In genomic region chr6:43629104-43629504, GRCh38 we compare ENCODE assay signal across 8 cellular contexts. TPM values are rescaled to one million over a fixed set of nuclear protein-coding genes. Genes with fewer than 3 reads are reported as not detected.
DNase-seq lines count a peak whose midpoint lies in the region; FAIRE-seq and TF ChIP-seq lines count a peak whose summit lies in the region.

TSS of gene GTPBP2 (minus strand) at chr6:43629264. CDS start at chr6:43629162, 102 bp downstream.

- H2BK120ac ChIP-seq in H1 (replicated peaks; ENCODE audit: low read depth, low read length) (peak within 1 kb of the TSS; percentile 99), mesenchymal stem cell (ENCODE audit: low read depth, low read length) (peak within 1 kb of the TSS; percentile 88)

- H3K27ac ChIP-seq in CD8-positive, alpha-beta memory T cell (ENCODE audit: low read depth, low read length) = peak within 1 kb of the TSS; percentile 92
- peak within 1 kb of the TSS; percentile 90 for H3K27ac ChIP-seq in H1 (ENCODE audit: low read depth, low read length)
- H3K27ac ChIP-seq in mesenchymal stem cell (ENCODE audit: low read length, poor library complexity, severe bottlenecking) = peak within 1 kb of the TSS; percentile 96

- H3K79me2 ChIP-seq in H1 (ENCODE audit: control insufficient read depth in 1 of 2, insufficient read depth in 2 of 2, low read length in 2 of 2) = peaks cover 0 to 18% of the 10 kb centered on the region in 2 experiments; a peak in 2 of 4 replicates

- no peaks in the 10 kb centered on the region for H3K27me3 ChIP-seq in CD8-positive, alpha-beta memory T cell (ENCODE audit: insufficient read depth, low read length, poor library complexity, severe bottlenecking)
- no peaks in the 10 kb centered on the region for H3K27me3 ChIP-seq in H1 (replicated peaks in 1 of 4; ENCODE audit: control insufficient read depth in 3 of 4, extremely low read depth in 1 of 4, insufficient read depth in 3 of 4, low read length in 3 of 4)
- H3K27me3 ChIP-seq in mesenchymal stem cell (ENCODE audit: control insufficient read depth in 1 of 2, insufficient read depth in 1 of 2, low read length in 2 of 2) = no peaks in the 10 kb centered on the region

- H2AFZ ChIP-seq in H1 (ENCODE audit: low read length) (peak within 1 kb of the TSS; percentile 87), mesenchymal stem cell (ENCODE audit: low read depth, low read length) (peak within 1 kb of the TSS; percentile 7)

- no peak for TF ChIP-seq CTCF in GM20000 (IDR thresholded peaks at IDR 0.05; ENCODE audit: extremely low read depth, missing control alignments)
- TF ChIP-seq CTCF in H1 (IDR thresholded peaks at IDR 0.05; ENCODE audit: control extremely low read depth in 1 of 3, insufficient read depth in 1 of 3, low read depth in 1 of 3, low read length in 3 of 3) = no peak

- H3K9me3 Mint-ChIP-seq in CD8-positive, alpha-beta memory T cell = no peaks in the 10 kb centered on the region

- 1% methylated on average over 34 of the region's 46 CpGs; no CpG with 5 or more reads in 1 of the 2 experiments for WGBS in H1 (ENCODE audit: extremely low coverage in 1 of 2, insufficient coverage in 1 of 2, insufficient read length in 1 of 2, insufficient replicate concordance in 2 of 2, low coverage in 1 of 2, low lambda C conversion rate in 2 of 2, missing lambda C conversion rate in 1 of 2), 2 experiments
- WGBS in mesenchymal stem cell = under 1% methylated on average over 26 of the region's 46 CpGs

- peak within 1 kb of the TSS; percentile 99 for H3K4me3 ChIP-seq in CD8-positive, alpha-beta memory T cell (ENCODE audit: low read length)
- H3K4me3 ChIP-seq in H1 (ENCODE audit: extremely low read depth in 1 of 4, insufficient read depth in 2 of 4, low read depth in 3 of 4, low read length in 4 of 4) (peak within 1 kb of the TSS; percentile 59 to 89 (median 78)), mesenchymal stem cell (ENCODE audit: insufficient read depth in 1 of 2, low read depth in 1 of 2, low read length in 2 of 2) (peak within 1 kb of the TSS; percentile 79 to 96)

- no peaks in the 10 kb centered on the region for H3K9me3 ChIP-seq in CD8-positive, alpha-beta memory T cell (ENCODE audit: low read length)
- H3K9me3 ChIP-seq in H1 (ENCODE audit: insufficient read depth in 2 of 2, low read depth in 1 of 2, low read length in 1 of 2) (no peaks in the 10 kb centered on the region), mesenchymal stem cell (ENCODE audit: control insufficient read depth, low read length) (no peaks in the 10 kb centered on the region)

- H3K56ac ChIP-seq in H1 (replicated peaks; ENCODE audit: insufficient read length, low read depth, low read length) = peak within 1 kb of the TSS; percentile 93

- H3K36me3 ChIP-seq in CD8-positive, alpha-beta memory T cell (ENCODE audit: insufficient read depth, low read length) = no peaks in the 10 kb centered on the region
- peaks cover 14 to 26% (median 20%) of the 10 kb centered on the region in 4 experiments for H3K36me3 ChIP-seq in H1 (ENCODE audit: control insufficient read depth in 2 of 4, insufficient read depth in 4 of 4, low read length in 3 of 4)
- peaks cover 22 to 23% of the 10 kb centered on the region in 2 experiments for H3K36me3 ChIP-seq in mesenchymal stem cell (ENCODE audit: control insufficient read depth in 1 of 2, insufficient read depth in 2 of 2, low read depth in 1 of 2, low read length in 2 of 2)

- DNase-seq in CD8-positive, alpha-beta memory T cell = peak; percentile 92 to 96 (median 94)
- peak; percentile 98 for DNase-seq in GM20000 (ENCODE audit: low spot score)
- peak; percentile 98 for DNase-seq in HT-29 (ENCODE audit: low spot score)
- DNase-seq in NOMO-1 (lab: John Stamatoyannopoulos, UW; ENCODE audit: unreplicated experiment in 2 of 2) = peak; percentile 98
- peak; percentile 93 to 95 for DNase-seq in activated CD8-positive, alpha-beta memory T cell treated with anti-CD3 and anti-CD28 coated beads for 4 hours (ENCODE audit: low read depth in 2 of 2)
- peak; percentile 94 to 97 for DNase-seq in H1 (ENCODE audit: low read depth in 1 of 2, low spot score in 2 of 2)
- DNase-seq in mesenchymal stem cell = peak; percentile 99
- peak; percentile 93 for DNase-seq in stimulated activated CD8-positive, alpha-beta memory T cell treated with anti-CD3 and anti-CD28 coated beads, Interleukin-15, amount 100 ng/mL, for 1 hour (ENCODE audit: low read depth)

- H3K4ac ChIP-seq in H1 (replicated peaks; ENCODE audit: insufficient read length, low read depth, low read length) (peak within 1 kb of the TSS; percentile 100), mesenchymal stem cell (ENCODE audit: low read depth in 1 of 2, low read length in 2 of 2) (peak within 1 kb of the TSS; percentile 97 to 100)

- H2BK5ac ChIP-seq in H1 (ENCODE audit: low read depth, low read length) = peak within 1 kb of the TSS; percentile 98
- peak within 1 kb of the TSS; percentile 92 for H2BK5ac ChIP-seq in mesenchymal stem cell (ENCODE audit: low read depth, low read length, poor library complexity, severe bottlenecking)

- H2BK15ac ChIP-seq in H1 (ENCODE audit: low read length) (peak within 1 kb of the TSS; percentile 98), mesenchymal stem cell (ENCODE audit: low read depth, poor library complexity, severe bottlenecking) (peak within 1 kb of the TSS; percentile 89)

- CTCF ChIA-PET in CD8-positive, alpha-beta memory T cell (lab: Charles Lee) = interaction anchor here (0.8 to 2.7 kb wide), 4 partner anchors 15 to 53 kb away, joined by 3 to 10 read pairs (median 6); partner anchors contain the start of genes POLH and XPO5
- CTCF ChIA-PET in H1 (lab: Charles Lee; ENCODE audit: partially characterized antibody) = interaction anchor here (0.6 to 2.1 kb wide), 4 partner anchors 20 to 322 kb away, joined by 3 to 5 read pairs (median 4); no protein-coding TSS in a partner anchor

- peaks cover 0 to 39% (median 1%) of the 10 kb centered on the region in 3 donors for H3K36me3 Mint-ChIP-seq in CD8-positive, alpha-beta memory T cell

- POLR2A ChIA-PET in CD8-positive, alpha-beta memory T cell (lab: Charles Lee) = interaction anchor here (0.8 to 1.3 kb wide), 6 partner anchors 10 to 651 kb away, joined by 3 to 6 read pairs (median 3); partner anchors contain the start of genes HSP90AB1, PEX6, POLH and XPO5
- POLR2A ChIA-PET in H1 (lab: Charles Lee; ENCODE audit: partially characterized antibody) = interaction anchor here (0.6 to 4.7 kb wide), 38 partner anchors 10 to 628 kb away, joined by 3 to 79 read pairs (median 6); partner anchors contain the start of genes HSP90AB1, MRPS18A, POLH and POLR1C

- H3K4me3 Mint-ChIP-seq in CD8-positive, alpha-beta memory T cell = peak within 1 kb of the TSS; percentile 96 to 99 (median 98)

- no peak within 1 kb of the TSS; the same call in 1 of the 2 replicates for H2BK20ac ChIP-seq in H1 (ENCODE audit: low read length)

- H3K27ac Mint-ChIP-seq in CD8-positive, alpha-beta memory T cell = peak within 1 kb of the TSS; percentile 90 to 99 (median 98)

- no peak for TF ChIP-seq EP300 in H1 (IDR thresholded peaks at IDR 0.05; ENCODE audit: borderline replicate concordance in 1 of 2, low read depth in 2 of 2, low read length in 2 of 2)

- H3K79me1 ChIP-seq in H1 (ENCODE audit: low read depth, low read length) (peaks cover 8% of the 10 kb centered on the region), mesenchymal stem cell (replicated peaks; ENCODE audit: low read length, poor library complexity, severe bottlenecking) (peaks cover 21% of the 10 kb centered on the region)

- H4K91ac ChIP-seq in H1 (replicated peaks; ENCODE audit: insufficient read length, low read length) (peak within 1 kb of the TSS; percentile 95), mesenchymal stem cell (ENCODE audit: low read length) (peak within 1 kb of the TSS; percentile 90)

- no peak for TF ChIP-seq RAD21 in H1 (IDR thresholded peaks at IDR 0.05 in 1 of 2, conservative IDR thresholded peaks at IDR 0.05 in 1 of 2; ENCODE audit: low read depth in 2 of 2, low read length in 2 of 2)

- H4K8ac ChIP-seq in H1 (ENCODE audit: extremely low read depth, insufficient read depth, low read length) = peak within 1 kb of the TSS; percentile 95
- H4K8ac ChIP-seq in mesenchymal stem cell (ENCODE audit: low read length) = peak within 1 kb of the TSS; percentile 87

- H4K20me1 ChIP-seq in H1 (replicated peaks in 1 of 2; ENCODE audit: control insufficient read depth in 1 of 2, insufficient read depth in 2 of 2, low read length in 2 of 2) = peaks cover 0 to 7% of the 10 kb centered on the region in 2 experiments

- peak within 1 kb of the TSS; percentile 95 for H4K5ac ChIP-seq in H1 (ENCODE audit: insufficient read length, low read depth, low read length)

- peak within 1 kb of the TSS; percentile 84 for H3K4me2 ChIP-seq in H1 (ENCODE audit: insufficient read depth in 1 of 2, low read depth in 2 of 2, low read length in 2 of 2)
- H3K4me2 ChIP-seq in mesenchymal stem cell (ENCODE audit: low read length, poor library complexity, severe bottlenecking) = peak within 1 kb of the TSS; percentile 91

- peaks cover 11% of the 10 kb centered on the region for H3K4me1 ChIP-seq in CD8-positive, alpha-beta memory T cell (ENCODE audit: insufficient read depth, low read length)
- peaks cover 0 to 4% (median 0%) of the 10 kb centered on the region in 4 experiments; a peak in 3 of 7 replicates for H3K4me1 ChIP-seq in H1 (replicated peaks in 1 of 4; ENCODE audit: control insufficient read depth in 3 of 4, insufficient read depth in 4 of 4, low read length in 3 of 4)
- H3K4me1 ChIP-seq in mesenchymal stem cell (ENCODE audit: control insufficient read depth, insufficient read depth, low read depth, low read length) = peaks cover 16% of the 10 kb centered on the region

- H3K18ac ChIP-seq in H1 (ENCODE audit: extremely low read depth, low read length) = peak within 1 kb of the TSS; percentile 98
- H3K18ac ChIP-seq in mesenchymal stem cell (ENCODE audit: low read depth in 1 of 2, low read length in 2 of 2) = peak within 1 kb of the TSS; percentile 98 to 99

- H3K27me3 Mint-ChIP-seq in CD8-positive, alpha-beta memory T cell = no peaks in the 10 kb centered on the region

- H3K4me1 Mint-ChIP-seq in CD8-positive, alpha-beta memory T cell = peaks cover 34 to 43% (median 39%) of the 10 kb centered on the region in 3 donors

- H2BK12ac ChIP-seq in H1 (ENCODE audit: low read depth, low read length) (peak within 1 kb of the TSS; percentile 98), mesenchymal stem cell (ENCODE audit: low read length in 2 of 2) (peak within 1 kb of the TSS; percentile 48 to 75)

- H3K23me2 ChIP-seq in H1 (ENCODE audit: low read depth, low read length) = peaks cover 9% of the 10 kb centered on the region

- H2AK5ac ChIP-seq in H1 (ENCODE audit: low read depth, low read length) (peak within 1 kb of the TSS; percentile 45), mesenchymal stem cell (ENCODE audit: low read length, severe bottlenecking) (peak within 1 kb of the TSS; percentile 29)

- no peak within 1 kb of the TSS for H3K23ac ChIP-seq in H1 (ENCODE audit: insufficient read length)
- H3K23ac ChIP-seq in mesenchymal stem cell (ENCODE audit: low read length in 2 of 2) = peak within 1 kb of the TSS in 1 of 2 experiments; percentile 54

- H3K9ac ChIP-seq in H1 (replicated peaks in 1 of 4; ENCODE audit: extremely low read depth in 1 of 4, low read depth in 3 of 4, low read length in 3 of 4) (peak within 1 kb of the TSS; percentile 82 to 90 (median 88)), mesenchymal stem cell (ENCODE audit: low read length) (peak within 1 kb of the TSS; percentile 99)

- H3K14ac ChIP-seq in H1 (ENCODE audit: insufficient read length) (peak within 1 kb of the TSS; percentile 6), mesenchymal stem cell (ENCODE audit: low read length in 2 of 2) (peak within 1 kb of the TSS in 1 of 2 experiments; percentile 97)

- no peak; a peak in 1 of 3 replicates for TF ChIP-seq POLR2A in H1 (IDR thresholded peaks at IDR 0.05; ENCODE audit: control extremely low read depth in 1 of 2, low read depth in 2 of 2, low read length in 2 of 2)

- peak; percentile 24 for FAIRE-seq in H1 (lab: Jason Lieb, UNC)

RNA-seq across cellular contexts. Expression of gene GTPBP2, which starts in this region (rescaled TPM):
- total RNA-seq in CD8-positive, alpha-beta memory T cell = 10 to 100 TPM; 44.2 to 45.4 TPM
- 3.9 TPM for polyA plus RNA-seq in CD8-positive, alpha-beta memory T cell
- total RNA-seq in HT-29 (2014; rRNA removed; shearing (Covaris generic)) = 71.9 and 83.1 TPM in 2 replicates
- 52.5 and 58.3 TPM in 2 replicates for total RNA-seq in H1 (2021; fragmentation: NEBNext Ultra II Directional; extraction: Animal tissue kit (Norgen Biotek cat#: 25700))
- 86.1 and 88.3 TPM in 2 replicates for polyA plus RNA-seq in H1 (2011; rRNA removed)
- polyA plus RNA-seq in H1 (2011; cell fraction: cytosol; rRNA removed) = 84.9 TPM
- polyA plus RNA-seq in H1 (2011; cell fraction: nucleus; rRNA removed) = 238 TPM
- polyA plus RNA-seq in H1 (2012, experiment 1 of 2) = 60.0 to 72.8 TPM (median 65.5 TPM) in 4 replicates
- polyA plus RNA-seq in H1 (2012, experiment 2 of 2) = 37.8 TPM
- 53.6 TPM for polyA plus RNA-seq in H1 (2013, experiment 1 of 2)
- polyA plus RNA-seq in H1 (2013, experiment 2 of 2) = 49.6 TPM
- 61.9 and 68.3 TPM in 2 replicates for polyA minus RNA-seq in H1 (2011; rRNA and poly(A)+ RNA removed)
- 27.6 TPM for polyA minus RNA-seq in H1 (2011; cell fraction: cytosol; rRNA and poly(A)+ RNA removed)
- polyA minus RNA-seq in H1 (2011; cell fraction: nucleus; rRNA and poly(A)+ RNA removed) = 71.3 TPM
- 70.7 TPM for polyA plus RNA-seq in mesenchymal stem cell (2013, experiment 1 of 2)
- polyA plus RNA-seq in mesenchymal stem cell (2013, experiment 2 of 2) = 68.3 TPM

Comparison
In these comparisons a context has a peak if more than half of its experiments do, and no peak if none do; other contexts are left out.
1. Peak in every context shown above with its lines: DNase-seq, H3K4me3 ChIP-seq and H3K27ac ChIP-seq.